9 cellular contexts compared by ENCODE assay signal in the genomic region with DNA sequence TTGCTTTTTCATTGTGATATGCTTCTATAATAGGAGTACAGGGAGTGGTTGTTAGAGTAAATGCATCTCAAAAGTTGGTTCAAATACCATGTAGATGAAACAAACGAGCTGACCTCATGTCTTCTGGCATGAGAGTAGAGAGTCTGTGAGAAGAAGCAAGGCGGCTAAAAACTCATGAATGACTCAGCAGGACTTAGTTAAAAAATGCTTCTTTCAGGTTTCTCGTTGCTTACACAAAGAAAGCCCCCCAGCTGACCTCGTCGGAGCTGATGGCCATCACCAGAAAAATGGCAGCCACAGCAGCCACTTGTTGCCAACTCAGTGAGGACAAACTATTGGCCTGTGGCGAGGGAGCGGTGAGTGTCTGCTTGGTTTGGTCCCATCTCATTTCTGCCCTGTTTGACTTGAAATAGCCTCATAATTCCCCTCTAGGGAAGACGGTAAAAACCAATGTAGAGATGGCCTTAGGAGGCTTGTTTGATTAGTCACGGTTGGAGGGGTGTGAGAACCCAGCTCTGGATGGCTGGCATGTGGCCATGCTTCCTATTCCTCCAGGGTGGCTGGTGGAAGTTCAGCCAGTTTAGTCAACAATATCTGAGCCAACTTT. TPM values are rescaled to one million over a fixed set of nuclear protein-coding genes. Genes with fewer than 3 reads are reported as not detected.
DNase-seq lines count a peak whose midpoint lies in the region; ATAC-seq and TF ChIP-seq lines count a peak whose summit lies in the region.
"Had no signal": no experiment of that assay in that cellular context is flagged by ENCODE, and none has a peak within 500 bp of the region (broad histone marks: within the 10 kb centered on the region; RNA-seq: fewer than 3 reads in every experiment).

No MANE protein-coding gene starts in this region.

- 21 to 28% methylated on average over 9 of the region's 9 CpGs for WGBS in ectodermal cell, 2 experiments
- 75 to 88% (median 80%) methylated on average over 9 of the region's 9 CpGs for WGBS in spleen, 5 donors

- peak overlapping the region; percentile 11 for H3K27ac ChIP-seq in ectodermal cell (ENCODE audit: insufficient read depth, low read depth, low read length, poor library complexity, severe bottlenecking)
- no peak overlapping the region for H3K27ac ChIP-seq in spleen
- H3K27ac ChIP-seq: KMS-11 had no signal

- TF ChIP-seq CTCF in spleen (IDR thresholded peaks at IDR 0.05 in 8 of 11, conservative IDR thresholded peaks at IDR 0.05 in 3 of 11): no peak

- no peak for TF ChIP-seq POLR2A in spleen (IDR thresholded peaks at IDR 0.05)

- ATAC-seq in GM21737 (IDR thresholded peaks at IDR 0.05; ENCODE audit: unreplicated experiment): no peak

- H3K36me3 ChIP-seq in ectodermal cell (ENCODE audit: control insufficient read depth, insufficient read depth, low read length) (no peaks in the 10 kb centered on the region), spleen (no peaks in the 10 kb centered on the region)

- POLR2A ChIA-PET in HEK293T (lab: Yijun Ruan, JAX): no interaction called here

- CTCF ChIA-PET in HEK293T (lab: Yijun Ruan, JAX): interaction anchor here (1.4 kb wide), 1 partner anchor 110 kb away, joined by 4 read pairs; no protein-coding TSS in a partner anchor

- H3K4me3 ChIP-seq in ectodermal cell (ENCODE audit: insufficient read depth, low read depth, low read length) (no peak overlapping the region), spleen (no peak overlapping the region)

- peak; percentile 85 for DNase-seq in GM04503 (ENCODE audit: low read depth)
- DNase-seq in NCI-H226: peak; percentile 92
- peak; percentile 94 for DNase-seq in non-pigmented ciliary epithelial cell (ENCODE audit: low read depth)
- DNase-seq in HEK293T (ENCODE audit: extremely low spot score): no peak
- no peak for DNase-seq in globus pallidus (ENCODE audit: low spot score)
- DNase-seq in spleen: no peak

- H3K27me3 ChIP-seq in ectodermal cell (ENCODE audit: control insufficient read depth, insufficient read depth, low read length, poor library complexity, severe bottlenecking) (peaks cover 10% of the 10 kb centered on the region), spleen (replicated peaks in 1 of 7) (peaks cover 0 to 8% (median 0%) of the 10 kb centered on the region in 7 donors)

- intact Hi-C loops in spleen (cut with DNase I; ENCODE audit: low total_unique reads): no loop called here

- H3K9me3 ChIP-seq in ectodermal cell (ENCODE audit: control insufficient read depth, low read length) (no peaks in the 10 kb centered on the region), spleen (no peaks in the 10 kb centered on the region)

- H3K4me1 ChIP-seq in ectodermal cell (ENCODE audit: control insufficient read depth, insufficient read depth, low read length): peaks cover 6% of the 10 kb centered on the region
- H3K4me1 ChIP-seq in spleen: no peaks in the 10 kb centered on the region

TF ChIP-seq in HEK293T, 16 proteins besides CTCF, POLR2A, EP300 and RAD21:
- TF ChIP-seq SUZ12 (IDR thresholded peaks at IDR 0.05) (no peak), FOXK2 (IDR thresholded peaks at IDR 0.05) (no peak), FOXM1 (IDR thresholded peaks at IDR 0.05; ENCODE audit: borderline replicate concordance) (no peak), BHLHE40 (IDR thresholded peaks at IDR 0.05; ENCODE audit: borderline replicate concordance) (no peak), L3MBTL2 (conservative IDR thresholded peaks at IDR 0.05) (no peak), NFRKB (IDR thresholded peaks at IDR 0.05) (no peak), ELF4 (IDR thresholded peaks at IDR 0.05) (no peak), FOXA1 (IDR thresholded peaks at IDR 0.05) (no peak), LEF1 (IDR thresholded peaks at IDR 0.05; ENCODE audit: borderline replicate concordance) (no peak)

RNA-seq across cellular contexts. Expression of a gene that starts 14.5 kb away (rescaled TPM):
- 2.7 TPM for polyA plus RNA-seq in ectodermal cell (2013, experiment 1 of 4)
- polyA plus RNA-seq in ectodermal cell (2013, experiment 2 of 4): 2.4 TPM
- polyA plus RNA-seq in ectodermal cell (2013, experiment 3 of 4): 7.8 TPM
- 6.3 TPM for polyA plus RNA-seq in ectodermal cell (2013, experiment 4 of 4)
- not detected for total RNA-seq in spleen
- polyA plus RNA-seq in spleen: not detected

RNA-seq across cellular contexts. Expression of a gene that starts 31.0 kb away (rescaled TPM):
- polyA plus RNA-seq in ectodermal cell (2013, experiment 1 of 4): not detected
- polyA plus RNA-seq in ectodermal cell (2013, experiment 2 of 4): not detected
- not detected for polyA plus RNA-seq in ectodermal cell (2013, experiment 3 of 4)
- not detected for polyA plus RNA-seq in ectodermal cell (2013, experiment 4 of 4)
- total RNA-seq in spleen: not detected
- not detected for polyA plus RNA-seq in spleen

RNA-seq across cellular contexts. Expression of a gene that starts 46.4 kb away (rescaled TPM):
- not detected for polyA plus RNA-seq in ectodermal cell (2013, experiment 1 of 4)
- not detected for polyA plus RNA-seq in ectodermal cell (2013, experiment 2 of 4)
- 0.59 TPM for polyA plus RNA-seq in ectodermal cell (2013, experiment 3 of 4)
- 0.32 TPM for polyA plus RNA-seq in ectodermal cell (2013, experiment 4 of 4)
- total RNA-seq in spleen: 10 to 100 TPM in 1 of 7 donors, 1 to 10 TPM in 2, under 1 TPM in 1, not detected in 3; 0.46 to 16.2 (median 1.5) TPM
- under 1 TPM; 0.58 to 0.85 (median 0.83) TPM for polyA plus RNA-seq in spleen

Comparison
In these comparisons a context has a peak if more than half of its experiments do, and no peak if none do; other contexts are left out.
1. DNase-seq: peak in GM04503 (single experiment), NCI-H226 (single experiment) and non-pigmented ciliary epithelial cell (single experiment); none in HEK293T (single experiment), globus pallidus (single experiment) and spleen (single experiment).